ENCODE assay signal across 2 cellular contexts in the genomic region with DNA sequence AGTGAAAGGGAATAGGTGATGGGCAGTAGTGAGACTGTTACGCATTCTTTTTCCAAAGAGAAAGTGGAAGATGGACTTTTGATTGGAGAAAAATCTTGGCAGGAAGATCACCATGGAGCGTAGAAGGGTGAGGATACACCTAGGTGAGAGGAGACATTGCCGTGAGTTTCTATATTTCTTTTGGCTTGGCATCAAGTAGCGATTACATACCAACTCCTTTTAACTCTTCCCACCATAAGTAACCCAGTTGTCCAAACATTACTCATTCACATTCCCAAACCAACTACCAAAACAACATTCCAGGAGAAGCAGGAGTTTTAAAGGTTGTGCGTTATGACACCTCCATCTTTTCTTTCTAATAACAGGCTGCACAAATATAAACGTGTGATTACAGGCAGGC.
TF ChIP-seq lines count a peak whose summit lies in the region.

No MANE protein-coding gene starts in this region.

TF ChIP-seq in A549, 52 proteins besides CTCF, POLR2A, EP300 and RAD21:
- TF ChIP-seq ZSCAN20 (CRISPR knock-in tag; IDR thresholded peaks at IDR 0.05) (no peak), EHMT2 (IDR thresholded peaks at IDR 0.05; ENCODE audit: low read depth) (no peak), FOSL2 (IDR thresholded peaks at IDR 0.05) (0 out of 2 replicates have a peak, but pooled peaks have one; percentile 17), FOSL2 (CRISPR knock-in tag; IDR thresholded peaks at IDR 0.05) (peak; percentile 74), CBX8 (IDR thresholded peaks at IDR 0.05) (no peak), TP53 (CRISPR knock-in tag; IDR thresholded peaks at IDR 0.05) (no peak), ZNF302 (CRISPR knock-in tag; IDR thresholded peaks at IDR 0.05) (no peak), SREBF2 (IDR thresholded peaks at IDR 0.05) (no peak), RCOR1 (IDR thresholded peaks at IDR 0.05; ENCODE audit: low read depth, low read length) (no peak), BCL3 (IDR thresholded peaks at IDR 0.05) (no peak), FOXS1 (CRISPR knock-in tag; IDR thresholded peaks at IDR 0.05) (peak; percentile 88; the same call in 1 of the 2 replicates), HOXB5 (CRISPR knock-in tag; IDR thresholded peaks at IDR 0.05) (peak; percentile 22; the same call in 1 of the 2 replicates), GATA3 (IDR thresholded peaks at IDR 0.05; ENCODE audit: borderline replicate concordance) (peak; percentile 68; the same call in 1 of the 2 replicates), JUNB (IDR thresholded peaks at IDR 0.05) (peak; percentile 64; the same call in 1 of the 2 replicates), MAX (IDR thresholded peaks at IDR 0.05) (peak; percentile 48; the same call in 1 of the 2 replicates), HOXB13 (CRISPR knock-in tag; IDR thresholded peaks at IDR 0.05; ENCODE audit: low read depth) (no peak)
- TF ChIP-seq, protein P1, sequence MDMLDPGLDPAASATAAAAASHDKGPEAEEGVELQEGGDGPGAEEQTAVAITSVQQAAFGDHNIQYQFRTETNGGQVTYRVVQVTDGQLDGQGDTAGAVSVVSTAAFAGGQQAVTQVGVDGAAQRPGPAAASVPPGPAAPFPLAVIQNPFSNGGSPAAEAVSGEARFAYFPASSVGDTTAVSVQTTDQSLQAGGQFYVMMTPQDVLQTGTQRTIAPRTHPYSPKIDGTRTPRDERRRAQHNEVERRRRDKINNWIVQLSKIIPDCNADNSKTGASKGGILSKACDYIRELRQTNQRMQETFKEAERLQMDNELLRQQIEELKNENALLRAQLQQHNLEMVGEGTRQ (IDR thresholded peaks at IDR 0.05) = no peak

TF ChIP-seq in HCT116, 20 proteins besides CTCF, POLR2A, EP300 and RAD21:
- peak; percentile 26; the same call in 1 of the 2 replicates for TF ChIP-seq FOSL1 (IDR thresholded peaks at IDR 0.05; ENCODE audit: low read depth)
- 0 out of 2 replicates have a peak, but pooled peaks have one; percentile 27 for TF ChIP-seq CEBPB (IDR thresholded peaks at IDR 0.05; ENCODE audit: low read depth)
- TF ChIP-seq CBX3 (IDR thresholded peaks at IDR 0.05; ENCODE audit: low read depth) = peak; percentile 59; the same call in 1 of the 2 replicates
- peak; percentile 54; the same call in 1 of the 2 replicates for TF ChIP-seq SP1 (IDR thresholded peaks at IDR 0.05; ENCODE audit: low read depth)
- TF ChIP-seq YY1 (IDR thresholded peaks at IDR 0.05; ENCODE audit: extremely low read depth, insufficient replicate concordance, low read depth, low read length) = peak; percentile 27
- peak; percentile 58 for TF ChIP-seq SIN3A (IDR thresholded peaks at IDR 0.05; ENCODE audit: low read depth)
- TF ChIP-seq REST (IDR thresholded peaks at IDR 0.05; ENCODE audit: low read depth) = no peak
- TF ChIP-seq EZH2phosphoT487 (IDR thresholded peaks at IDR 0.05; ENCODE audit: borderline replicate concordance) = no peak
- peak; percentile 41; the same call in 1 of the 2 replicates for TF ChIP-seq JUND (IDR thresholded peaks at IDR 0.05)
